Comparison of ENCODE assay signal across 24 cellular contexts in the genomic region with DNA sequence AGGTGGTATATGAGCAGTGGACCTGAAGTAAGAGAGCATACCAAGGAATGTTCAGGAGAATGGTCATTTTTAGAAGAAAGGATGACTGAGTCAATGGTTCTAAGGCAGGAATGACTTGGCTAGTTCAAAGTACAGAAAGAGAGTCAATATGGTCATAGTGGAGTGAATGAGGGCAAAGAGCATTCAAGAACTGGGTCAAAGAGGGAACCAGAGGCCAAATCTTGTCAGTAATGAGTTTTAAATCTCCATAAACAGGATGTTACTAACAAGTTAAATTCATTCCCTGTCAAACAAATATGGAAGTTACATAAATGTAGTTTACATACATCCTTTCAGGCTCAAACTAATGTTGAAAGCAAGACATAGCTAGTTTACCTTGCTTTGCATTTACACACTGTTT.
"Had no signal": no experiment of that assay in that cellular context is flagged by ENCODE, and none has a peak within 500 bp of the region (broad histone marks: within the 10 kb centered on the region; RNA-seq: fewer than 3 reads in every experiment).

No MANE protein-coding gene starts in this region.

- H3K4me1 ChIP-seq: neural progenitor cell, prostate gland, sigmoid colon, spleen, transverse colon, upper lobe of right lung, uterus had no signal

- H3K27me3 ChIP-seq: esophagus squamous epithelium, gastrocnemius medialis, neural progenitor cell, right atrium auricular region, sigmoid colon, spleen, suprapubic skin, transverse colon, upper lobe of right lung, uterus had no signal

- H3K9me3 ChIP-seq: esophagus squamous epithelium, gastrocnemius medialis, mucosa of descending colon, prostate gland, right atrium auricular region, sigmoid colon, spleen, suprapubic skin, transverse colon, upper lobe of right lung, uterus had no signal

- H3K36me3 ChIP-seq: esophagus squamous epithelium, gastrocnemius medialis, neural progenitor cell, prostate gland, right atrium auricular region, sigmoid colon, spleen, suprapubic skin, transverse colon, upper lobe of right lung, uterus had no signal

- H3K4me3 Mint-ChIP-seq: mesothelial cell of epicardium; naive B cell; nephron; neural progenitor cell; stimulated activated naive CD8-positive, alpha-beta T cell treated with anti-CD3 and anti-CD28 coated beads, Interleukin-15, amount 100 ng/mL, for 72 hours had no signal

- H3K4me1 Mint-ChIP-seq: mesothelial cell of epicardium; naive B cell; stimulated activated naive CD8-positive, alpha-beta T cell treated with anti-CD3 and anti-CD28 coated beads, Interleukin-15, amount 100 ng/mL, for 72 hours had no signal

- H3K27me3 Mint-ChIP-seq: naive B cell; stimulated activated naive CD8-positive, alpha-beta T cell treated with anti-CD3 and anti-CD28 coated beads, Interleukin-15, amount 100 ng/mL, for 72 hours had no signal

- H3K36me3 Mint-ChIP-seq: mesothelial cell of epicardium, naive B cell, neural progenitor cell had no signal

- H3K4me3 ChIP-seq: coronary artery, esophagus squamous epithelium, gastrocnemius medialis, mucosa of descending colon, neural progenitor cell, prostate gland, right atrium auricular region, sigmoid colon, spleen, suprapubic skin, transverse colon, upper lobe of right lung, uterus had no signal

- H3K9ac ChIP-seq: neural progenitor cell had no signal

- DNase-seq: dermis blood vessel endothelial cell; effector memory CD4-positive, alpha-beta T cell; erythroblast; esophagus squamous epithelium; foreskin fibroblast; gastrocnemius medialis; head of caudate nucleus; mesenchymal stem cell; mucosa of descending colon; naive B cell; sigmoid colon; spleen; stimulated activated naive CD4-positive, alpha-beta T cell; stimulated activated naive CD8-positive, alpha-beta T cell treated with anti-CD3 and anti-CD28 coated beads, Interleukin-15, amount 100 ng/mL, for 72 hours; transverse colon; upper lobe of right lung; uterus had no signal

- H3K9me3 Mint-ChIP-seq: mesothelial cell of epicardium; naive B cell; nephron; neural progenitor cell; stimulated activated naive CD8-positive, alpha-beta T cell treated with anti-CD3 and anti-CD28 coated beads, Interleukin-15, amount 100 ng/mL, for 72 hours had no signal

- H2AFZ ChIP-seq: neural progenitor cell had no signal

- ATAC-seq: gastrocnemius medialis; mucosa of descending colon; stimulated activated naive CD8-positive, alpha-beta T cell treated with anti-CD3 and anti-CD28 coated beads, Interleukin-15, amount 100 ng/mL, for 72 hours; upper lobe of right lung had no signal

- H3K27ac ChIP-seq: coronary artery, esophagus squamous epithelium, gastrocnemius medialis, neural progenitor cell, prostate gland, right atrium auricular region, sigmoid colon, spleen, suprapubic skin, transverse colon, upper lobe of right lung had no signal

- H3K4me2 ChIP-seq: neural progenitor cell had no signal

- H3K27ac Mint-ChIP-seq: mesothelial cell of epicardium; nephron; neural progenitor cell; stimulated activated naive CD8-positive, alpha-beta T cell treated with anti-CD3 and anti-CD28 coated beads, Interleukin-15, amount 100 ng/mL, for 72 hours had no signal
